ENCODE assay signal across 8 cellular contexts in the genomic region with DNA sequence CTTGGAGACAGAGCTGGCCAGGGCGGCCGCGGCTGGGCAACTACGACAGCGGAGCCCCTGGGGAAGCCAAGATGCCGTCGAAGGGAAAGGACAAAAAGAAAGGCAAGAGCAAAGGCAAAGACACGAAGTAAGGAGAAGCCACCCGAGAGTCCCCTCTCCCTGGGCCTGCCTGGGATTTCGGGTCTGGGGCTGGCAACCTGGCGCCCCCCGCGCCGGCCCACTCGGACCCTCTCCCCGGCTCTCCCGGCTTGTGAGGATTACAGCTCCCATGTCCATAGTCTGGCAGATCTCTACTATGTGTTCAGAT. TPM values are rescaled to one million over a fixed set of nuclear protein-coding genes. Genes with fewer than 3 reads are reported as not detected.
DNase-seq lines count a peak whose midpoint lies in the region; ATAC-seq and TF ChIP-seq lines count a peak whose summit lies in the region.

No MANE protein-coding gene starts in this region.

- H3K36me3 ChIP-seq in SJSA1 (peaks cover 4% of the 10 kb centered on the region; the same call in 1 of the 2 replicates), gastrocnemius medialis (no peaks in the 10 kb centered on the region)

- H3K27ac ChIP-seq in SJSA1: peak overlapping the region; percentile 47
- peak overlapping the region; percentile 90 to 100 (median 98) for H3K27ac ChIP-seq in gastrocnemius medialis

- peaks cover 10% of the 10 kb centered on the region for H3K4me1 ChIP-seq in SJSA1 (replicated peaks)
- peaks cover 6 to 12% of the 10 kb centered on the region in 2 donors for H3K4me1 ChIP-seq in gastrocnemius medialis

- TF ChIP-seq CTCF in fibroblast of mammary gland (conservative IDR thresholded peaks at IDR 0.05; ENCODE audit: control insufficient read depth, insufficient read depth, low read depth, low read length): no peak
- no peak for TF ChIP-seq CTCF in gastrocnemius medialis (IDR thresholded peaks at IDR 0.05 in 4 of 5, conservative IDR thresholded peaks at IDR 0.05 in 1 of 5)

- intact Hi-C loops in gastrocnemius medialis (cut with DNase I; ENCODE audit: low total_unique reads): loop anchor here (1.0 to 5.0 kb wide), 7 partner anchors 19 to 561 kb away; partner anchors contain the start of genes ALDH6A1, COQ6, FAM161B and ISCA2

- DNase-seq in SJSA1 (ENCODE audit: low read depth in 1 of 2, low spot score in 2 of 2) (no peak), fibroblast of mammary gland (ENCODE audit: low read depth) (no peak), gastrocnemius medialis (no peak), C1 segment of cervical spinal cord (lab: John Stamatoyannopoulos, UW) (no peak), RPMI8226 (no peak), NCI-H2227 (lab: John Stamatoyannopoulos, UW; ENCODE audit: unreplicated experiment) (no peak)

- H3K4me3 ChIP-seq in SJSA1 (peak overlapping the region; percentile 82), fibroblast of mammary gland (ENCODE audit: control insufficient read depth, low read depth, low read length) (peak overlapping the region; percentile 84), gastrocnemius medialis (peak overlapping the region; percentile 66 to 90 (median 76))

- ATAC-seq in GM19023 (IDR thresholded peaks at IDR 0.05; ENCODE audit: unreplicated experiment) (peak; percentile 2), gastrocnemius medialis (no peak), GM21576 (IDR thresholded peaks at IDR 0.05; ENCODE audit: unreplicated experiment) (no peak)

- TF ChIP-seq POLR2A in gastrocnemius medialis (IDR thresholded peaks at IDR 0.05): no peak

- H3K9me3 ChIP-seq in SJSA1 (replicated peaks) (no peaks in the 10 kb centered on the region), gastrocnemius medialis (no peaks in the 10 kb centered on the region)

- in situ Hi-C loops in gastrocnemius medialis (cut with MboI; ENCODE audit: low sequenced_read_pairs in 4 of 4): no loop called here

- H3K27me3 ChIP-seq in SJSA1 (replicated peaks) (no peaks in the 10 kb centered on the region), gastrocnemius medialis (no peaks in the 10 kb centered on the region)

RNA-seq across cellular contexts. Expression of gene BBOF1, which starts 0.2 kb away (rescaled TPM):
- 1.1 and 10.2 TPM in 2 replicates for total RNA-seq in SJSA1 (2014; rRNA removed; shearing (Covaris generic))
- total RNA-seq in gastrocnemius medialis: 1 to 10 TPM in 3 of 4 donors, under 1 TPM in 1; 0.95 to 8.7 (median 1.9) TPM

RNA-seq across cellular contexts. Expression of gene ENTPD5, which starts 0.3 kb away (rescaled TPM):
- 8.3 and 9.4 TPM in 2 replicates for total RNA-seq in SJSA1 (2014; rRNA removed; shearing (Covaris generic))
- total RNA-seq in gastrocnemius medialis: 10 to 100 TPM in 1 of 4 donors, 1 to 10 TPM in 3; 5.4 to 10.2 (median 7.3) TPM
